In genomic region chr19:4414144-4414799, GRCh38 we compare ENCODE assay signal across 12 cellular contexts. TPM values are rescaled to one million over a fixed set of nuclear protein-coding genes. Genes with fewer than 3 reads are reported as not detected.
DNase-seq lines count a peak whose midpoint lies in the region; ATAC-seq, FAIRE-seq and TF ChIP-seq lines count a peak whose summit lies in the region.
"Had no signal": no experiment of that assay in that cellular context is flagged by ENCODE, and none has a peak within 500 bp of the region (broad histone marks: within the 10 kb centered on the region; RNA-seq: fewer than 3 reads in every experiment).

No MANE protein-coding gene starts in this region.

- CTCF ChIA-PET in activated CD8-positive, alpha-beta memory T cell treated with anti-CD3 and anti-CD28 coated beads, Interleukin-2, amount 10 ng/mL, durations not matched to agents 7 days and 5 days (lab: Charles Lee), result interaction anchor here (0.8 kb wide), 1 partner anchor 111 kb away, joined by 4 read pairs; no protein-coding TSS in a partner anchor

- peaks cover 48% of the 10 kb centered on the region for H3K36me3 Mint-ChIP-seq in activated CD8-positive, alpha-beta memory T cell treated with anti-CD3 and anti-CD28 coated beads, Interleukin-2, amount 10 ng/mL, durations not matched to agents 7 days and 5 days

- FAIRE-seq in small intestine (lab: Jason Lieb, UNC), result no peak
- FAIRE-seq: A204.1, H54 had no signal

- no peak for DNase-seq in activated CD8-positive, alpha-beta memory T cell treated with anti-CD3 and anti-CD28 coated beads, Interleukin-2, amount 10 ng/mL, durations not matched to agents 7 days and 5 days
- DNase-seq in activated CD8-positive, alpha-beta memory T cell treated with anti-CD3 and anti-CD28 coated beads, Interleukin-2, amount 50 U/mL, for 48 hours, result no peak
- DNase-seq in adrenal gland, result peak in 5 of 7 donors; percentile 51 to 72 (median 59)
- peak; percentile 65 for DNase-seq in fibroblast of villous mesenchyme (ENCODE audit: low read depth)
- peak; percentile 33 for DNase-seq in small intestine
- no peak for DNase-seq in colonic mucosa
- no peak for DNase-seq in stimulated activated CD4-positive, alpha-beta T cell treated with anti-CD3 and anti-CD28 coated beads, Interleukin-2, amount 100 ng/mL, for 48 hours
- DNase-seq: activated CD4-positive, CD25-positive, alpha-beta regulatory T cell treated with anti-CD3 and anti-CD28 coated beads, Interleukin-2, amount 50 U/mL, for 72 hours; stimulated activated CD4-positive, alpha-beta T cell treated with anti-CD3 and anti-CD28 coated beads, Interleukin-12 subunit alpha, Interleukin-12 subunit beta, amount 100 ng/mL, for 4 hours had no signal

- H3K4me1 Mint-ChIP-seq in activated CD8-positive, alpha-beta memory T cell treated with anti-CD3 and anti-CD28 coated beads, Interleukin-2, amount 10 ng/mL, durations not matched to agents 7 days and 5 days, result peaks cover 6% of the 10 kb centered on the region

- H3K4me3 ChIP-seq in adrenal gland (no peak overlapping the region), fibroblast of villous mesenchyme (ENCODE audit: low read depth, low read length) (no peak overlapping the region), small intestine (ENCODE audit: low read depth in 1 of 2, low read length in 2 of 2) (no peak overlapping the region), gastroesophageal sphincter (no peak overlapping the region), colonic mucosa (no peak overlapping the region)

- H3K27me3 Mint-ChIP-seq in activated CD8-positive, alpha-beta memory T cell treated with anti-CD3 and anti-CD28 coated beads, Interleukin-2, amount 10 ng/mL, durations not matched to agents 7 days and 5 days, result no peaks in the 10 kb centered on the region

- H3K9ac ChIP-seq in colonic mucosa (ENCODE audit: low read depth in 2 of 2, low read length in 2 of 2), result no peak overlapping the region

- intact Hi-C loops in adrenal gland (cut with DNase I) (no loop called here), colonic mucosa (cut with DNase I) (no loop called here)

- TF ChIP-seq POLR2A in adrenal gland (IDR thresholded peaks at IDR 0.05) (no peak), gastroesophageal sphincter (IDR thresholded peaks at IDR 0.05) (no peak)

- TF ChIP-seq CTCF in adrenal gland (IDR thresholded peaks at IDR 0.05) (no peak), fibroblast of villous mesenchyme (IDR thresholded peaks at IDR 0.05; ENCODE audit: insufficient read depth, low read depth, low read length) (no peak), gastroesophageal sphincter (IDR thresholded peaks at IDR 0.05) (no peak), colonic mucosa (IDR thresholded peaks at IDR 0.05) (no peak)

- H3K4me1 ChIP-seq in adrenal gland (replicated peaks in 1 of 2) (peaks cover 16 to 23% of the 10 kb centered on the region in 2 donors), small intestine (ENCODE audit: control insufficient read depth in 2 of 2, insufficient read depth in 1 of 2, low read depth in 1 of 2, low read length in 1 of 2) (peaks cover 4 to 5% of the 10 kb centered on the region in 2 donors), gastroesophageal sphincter (peaks cover 0 to 19% (median 4%) of the 10 kb centered on the region in 3 donors), colonic mucosa (no peaks in the 10 kb centered on the region)

- H3K27ac ChIP-seq in adrenal gland, result peak overlapping the region in 4 of 5 donors; percentile 5 to 82 (median 72)
- H3K27ac ChIP-seq in small intestine (ENCODE audit: low read depth in 1 of 2, low read length in 1 of 2), result no peak overlapping the region
- H3K27ac ChIP-seq in gastroesophageal sphincter, result peak overlapping the region in 2 of 4 donors; percentile 16 to 35
- H3K27ac ChIP-seq in colonic mucosa, result no peak overlapping the region

- H3K9me3 ChIP-seq in adrenal gland (replicated peaks in 1 of 3), result no peaks in the 10 kb centered on the region
- H3K9me3 ChIP-seq in small intestine (ENCODE audit: control insufficient read depth, low read depth), result no peaks in the 10 kb centered on the region
- H3K9me3 ChIP-seq in gastroesophageal sphincter, result no peaks in the 10 kb centered on the region
- no peaks in the 10 kb centered on the region for H3K9me3 ChIP-seq in colonic mucosa

- H3K36me3 ChIP-seq in adrenal gland (replicated peaks in 1 of 2) (no peaks in the 10 kb centered on the region), small intestine (ENCODE audit: control insufficient read depth in 2 of 2, insufficient read depth in 2 of 2, low read length in 2 of 2) (peaks cover 3 to 4% of the 10 kb centered on the region in 2 donors), gastroesophageal sphincter (peaks cover 0 to 30% of the 10 kb centered on the region in 2 donors), colonic mucosa (no peaks in the 10 kb centered on the region)

- H3K9me3 Mint-ChIP-seq in activated CD8-positive, alpha-beta memory T cell treated with anti-CD3 and anti-CD28 coated beads, Interleukin-2, amount 10 ng/mL, durations not matched to agents 7 days and 5 days (ENCODE audit: low read depth), result no peaks in the 10 kb centered on the region

- H3K27ac Mint-ChIP-seq in activated CD8-positive, alpha-beta memory T cell treated with anti-CD3 and anti-CD28 coated beads, Interleukin-2, amount 10 ng/mL, durations not matched to agents 7 days and 5 days, result peak overlapping the region; percentile 7

- 72 to 74% (median 73%) methylated on average over 7 of the region's 7 CpGs for WGBS in adrenal gland, 4 donors
- WGBS in small intestine, 3 donors, result 87 to 90% (median 90%) methylated on average over 7 of the region's 7 CpGs
- 81 to 93% methylated on average over 7 of the region's 7 CpGs for WGBS in gastroesophageal sphincter (ENCODE audit: low coverage in 1 of 2), 2 donors

- TF ChIP-seq EP300 in gastroesophageal sphincter (IDR thresholded peaks at IDR 0.05), result no peak

- no peak for ATAC-seq in activated CD8-positive, alpha-beta memory T cell treated with anti-CD3 and anti-CD28 coated beads, Interleukin-2, amount 10 ng/mL, durations not matched to agents 7 days and 5 days
- ATAC-seq in gastroesophageal sphincter, result no peak

- no peak overlapping the region for H3K4me3 Mint-ChIP-seq in activated CD8-positive, alpha-beta memory T cell treated with anti-CD3 and anti-CD28 coated beads, Interleukin-2, amount 10 ng/mL, durations not matched to agents 7 days and 5 days

- H3K27me3 ChIP-seq in adrenal gland (no peaks in the 10 kb centered on the region), small intestine (ENCODE audit: control insufficient read depth in 2 of 2, insufficient read depth in 2 of 2, low read length in 2 of 2) (no peaks in the 10 kb centered on the region), gastroesophageal sphincter (no peaks in the 10 kb centered on the region), colonic mucosa (no peaks in the 10 kb centered on the region)

RNA-seq across cellular contexts. Expression of gene CHAF1A, which starts 11.8 kb away (rescaled TPM):
- 100 to 1,000 TPM; 118 to 126 TPM for total RNA-seq in activated CD8-positive, alpha-beta memory T cell treated with anti-CD3 and anti-CD28 coated beads, Interleukin-2, amount 10 ng/mL, durations not matched to agents 7 days and 5 days
- total RNA-seq in adrenal gland (10 to 100 TPM in 2 of 8 donors, 1 to 10 TPM in 6; 3.4 to 14.6 (median 8.7) TPM), fibroblast of villous mesenchyme (9.9 and 11.6 TPM in 2 replicates), gastroesophageal sphincter (10 to 100 TPM in 1 of 4 donors, 1 to 10 TPM in 3; 2.4 to 11.9 (median 7.4) TPM), colonic mucosa (10 to 100 TPM; 15.6 to 53.2 TPM)
- polyA plus RNA-seq in adrenal gland (1 to 10 TPM; 4.0 to 8.2 (median 7.3) TPM), small intestine (10 to 100 TPM in 1 of 3 donors, 1 to 10 TPM in 2; 4.0 to 13.5 (median 5.9) TPM)

RNA-seq across cellular contexts. Expression of gene SH3GL1, which starts 13.9 kb away (rescaled TPM):
- 10 to 100 TPM; 43.3 to 57.7 TPM for total RNA-seq in activated CD8-positive, alpha-beta memory T cell treated with anti-CD3 and anti-CD28 coated beads, Interleukin-2, amount 10 ng/mL, durations not matched to agents 7 days and 5 days
- total RNA-seq in adrenal gland (100 to 1,000 TPM in 1 of 8 donors, 10 to 100 TPM in 7; 69.9 to 112 (median 87.4) TPM), fibroblast of villous mesenchyme (65.2 and 72.5 TPM in 2 replicates), gastroesophageal sphincter (10 to 100 TPM; 48.2 to 67.7 (median 53.0) TPM), colonic mucosa (10 to 100 TPM; 54.0 to 66.6 TPM)
- polyA plus RNA-seq in adrenal gland (100 to 1,000 TPM in 1 of 3 donors, 10 to 100 TPM in 2; 20.9 to 104 (median 96.4) TPM), small intestine (100 to 1,000 TPM in 2 of 3 donors, 10 to 100 TPM in 1; 64.9 to 108 (median 101) TPM)

RNA-seq across cellular contexts. Expression of gene UBXN6, which starts 43.3 kb away (rescaled TPM):
- total RNA-seq in activated CD8-positive, alpha-beta memory T cell treated with anti-CD3 and anti-CD28 coated beads, Interleukin-2, amount 10 ng/mL, durations not matched to agents 7 days and 5 days, result 10 to 100 TPM; 41.0 to 45.8 TPM
- total RNA-seq in adrenal gland, result 100 to 1,000 TPM; 165 to 317 (median 268) TPM
- polyA plus RNA-seq in adrenal gland, result 100 to 1,000 TPM in 2 of 3 donors, 10 to 100 TPM in 1; 53.9 to 257 (median 250) TPM
- 104 and 117 TPM in 2 replicates for total RNA-seq in fibroblast of villous mesenchyme
- 100 to 1,000 TPM in 2 of 3 donors, 10 to 100 TPM in 1; 82.7 to 194 (median 157) TPM for polyA plus RNA-seq in small intestine
- total RNA-seq in gastroesophageal sphincter, result 100 to 1,000 TPM in 1 of 4 donors, 10 to 100 TPM in 3; 62.6 to 130 (median 80.6) TPM
- total RNA-seq in colonic mucosa, result 10 to 100 TPM; 84.9 to 96.7 TPM

RNA-seq across cellular contexts. Expression of gene HDGFL2, which starts 57.8 kb away (rescaled TPM):
- total RNA-seq in activated CD8-positive, alpha-beta memory T cell treated with anti-CD3 and anti-CD28 coated beads, Interleukin-2, amount 10 ng/mL, durations not matched to agents 7 days and 5 days, result 10 to 100 TPM; 57.8 to 60.2 TPM
- total RNA-seq in adrenal gland (10 to 100 TPM; 29.9 to 54.6 (median 34.9) TPM), fibroblast of villous mesenchyme (60.9 and 62.2 TPM in 2 replicates), gastroesophageal sphincter (10 to 100 TPM; 33.3 to 49.5 (median 36.2) TPM), colonic mucosa (10 to 100 TPM; 32.7 to 55.0 TPM)
- polyA plus RNA-seq in adrenal gland (10 to 100 TPM; 22.0 to 74.7 (median 55.8) TPM), small intestine (10 to 100 TPM; 18.4 to 34.8 (median 22.1) TPM)

Comparison
In these comparisons a context has a peak if more than half of its experiments do, and no peak if none do; other contexts are left out.
1. DNase-seq: peak in adrenal gland (5 of 7), fibroblast of villous mesenchyme (single experiment) and small intestine (single experiment); none in activated CD8-positive, alpha-beta memory T cell treated with anti-CD3 and anti-CD28 coated beads, Interleukin-2, amount 10 ng/mL, durations not matched to agents 7 days and 5 days (single experiment), activated CD8-positive, alpha-beta memory T cell treated with anti-CD3 and anti-CD28 coated beads, Interleukin-2, amount 50 U/mL, for 48 hours (single experiment), colonic mucosa (single experiment) and stimulated activated CD4-positive, alpha-beta T cell treated with anti-CD3 and anti-CD28 coated beads, Interleukin-2, amount 100 ng/mL, for 48 hours (0 of 2).
2. H3K27ac ChIP-seq: peak in adrenal gland (4 of 5); none in small intestine (0 of 2) and colonic mucosa (single experiment).